In genomic region chr1:211526101-211526500, GRCh38 we compare ENCODE assay signal across 38 cellular contexts. TPM values are rescaled to one million over a fixed set of nuclear protein-coding genes. Genes with fewer than 3 reads are reported as not detected.
"Had no signal": no experiment of that assay in that cellular context is flagged by ENCODE, and none has a peak within 500 bp of the region (broad histone marks: within the 10 kb centered on the region; RNA-seq: fewer than 3 reads in every experiment).

No MANE protein-coding gene starts in this region.

- ATAC-seq: activated T-cell treated with anti-CD3 and anti-CD28 coated beads, Interleukin-2, amount 50 U/mL, for 72 hours; body of pancreas had no signal

- H3K4me1 ChIP-seq: adrenal gland, body of pancreas, breast epithelium had no signal

- DNase-seq: activated B cell treated with CpG ODN at 0.5 μM for 24 hours; activated CD4-positive, alpha-beta memory T cell treated with anti-CD3 and anti-CD28 coated beads for 36 hours; activated CD4-positive, alpha-beta T cell treated with anti-CD3 and anti-CD28 coated beads for 4 hours; activated CD4-positive, alpha-beta T cell treated with anti-CD3 and anti-CD28 coated beads, Interleukin-2, amount 10 ng/mL, durations not matched to agents 24 days and 14 days; activated CD4-positive, alpha-beta T cell treated with anti-CD3 and anti-CD28 coated beads, Interleukin-2, amount 50 U/mL, for 1 hour; activated CD4-positive, alpha-beta T cell treated with anti-CD3 and anti-CD28 coated beads, Interleukin-2, amount 50 U/mL, for 4 hours; activated CD4-positive, CD25-positive, alpha-beta regulatory T cell treated with anti-CD3 and anti-CD28 coated beads, Interleukin-2, amount 50 U/mL, for 72 hours; activated CD8-positive, alpha-beta memory T cell treated with anti-CD3 and anti-CD28 coated beads, Interleukin-2, amount 50 U/mL, for 4 hours; activated CD8-positive, alpha-beta T cell treated with anti-CD3 and anti-CD28 coated beads for 36 hours; activated effector memory CD4-positive, alpha-beta T cell treated with anti-CD3 and anti-CD28 coated beads, Interleukin-2, amount 50 U/mL, for 16 hours; activated gamma-delta T cell treated with Interleukin-2 at 50 U/mL for 16 hours; activated naive CD4-positive, alpha-beta T cell; activated naive CD4-positive, alpha-beta T cell treated with anti-CD3 and anti-CD28 coated beads for 36 hours; activated naive CD4-positive, alpha-beta T cell treated with anti-CD3 and anti-CD28 coated beads, Interleukin-2, amount 50 U/mL, for 16 hours; activated naive CD8-positive, alpha-beta T cell treated with anti-CD3 and anti-CD28 coated beads for 36 hours; activated T-cell treated with anti-CD3 and anti-CD28 coated beads for 4 hours; activated T-cell treated with anti-CD3 and anti-CD28 coated beads, Interleukin-2, amount 50 U/mL, for 1 hour; activated T-cell treated with anti-CD3 and anti-CD28 coated beads, Interleukin-2, amount 50 U/mL, for 4 hours; activated T-cell treated with anti-CD3 and anti-CD28 coated beads, Interleukin-2, amount 50 U/mL, for 72 hours; adrenal gland; amniotic stem cell; aorta; body of pancreas; brain microvascular endothelial cell; central memory CD4-positive, alpha-beta T cell; T-helper 1 cell; T-helper 2 cell; T-helper 9 cell had no signal

- FAIRE-seq: astrocyte, TTC549 had no signal

- H3K4me3 ChIP-seq: adrenal gland, body of pancreas, breast epithelium had no signal

- H3K27me3 ChIP-seq: adrenal gland, body of pancreas, brain microvascular endothelial cell, breast epithelium had no signal

- H3K27ac ChIP-seq: adrenal gland, body of pancreas, brain microvascular endothelial cell, breast epithelium, VCaP had no signal

- H3K36me3 ChIP-seq: adrenal gland, brain microvascular endothelial cell, breast epithelium had no signal

- H3K9me3 ChIP-seq: adrenal gland, body of pancreas, breast epithelium had no signal

RNA-seq across cellular contexts. Expression of gene RD3, which starts 34.1 kb away (rescaled TPM):
- total RNA-seq: activated B cell treated with CpG ODN at 0.5 μM for 24 hours; activated CD4-positive, alpha-beta memory T cell treated with anti-CD3 and anti-CD28 coated beads for 36 hours; activated CD4-positive, alpha-beta T cell treated with anti-CD3 and anti-CD28 coated beads, Interleukin-2, amount 10 ng/mL, durations not matched to agents 24 days and 14 days; activated CD8-positive, alpha-beta memory T cell treated with anti-CD3 and anti-CD28 coated beads for 36 hours; activated CD8-positive, alpha-beta T cell treated with anti-CD3 and anti-CD28 coated beads for 36 hours; activated naive CD4-positive, alpha-beta T cell treated with anti-CD3 and anti-CD28 coated beads for 36 hours; activated naive CD4-positive, alpha-beta T cell treated with anti-CD3 and anti-CD28 coated beads, Interleukin-2, amount 50 U/mL, for 72 hours; activated naive CD8-positive, alpha-beta T cell treated with anti-CD3 and anti-CD28 coated beads for 36 hours; activated T-cell treated with anti-CD3 and anti-CD28 coated beads, Interleukin-2, amount 50 U/mL, for 4 hours; activated T-cell treated with anti-CD3 and anti-CD28 coated beads, Interleukin-2, amount 50 U/mL, for 72 hours; activated T-helper 1 cell treated with anti-CD3 and anti-CD28 coated beads, Interleukin-12 subunit alpha, Interleukin-12 subunit beta, Interleukin-2, Interleukin-4 antibody, amounts not matched to agents 30 ng/mL and 10 ng/mL and 1 ng/mL, durations not matched to agents 14 hours and 24 hours and 36 hours; activated T-helper 17 cell treated with anti-CD3 and anti-CD28 coated beads, Interleukin-2, amount 50 U/mL, for 72 hours; aorta; astrocyte; body of pancreas; cardiac septum; chondrocyte had no signal
- polyA plus RNA-seq: aorta had no signal
